In the genomic region with DNA sequence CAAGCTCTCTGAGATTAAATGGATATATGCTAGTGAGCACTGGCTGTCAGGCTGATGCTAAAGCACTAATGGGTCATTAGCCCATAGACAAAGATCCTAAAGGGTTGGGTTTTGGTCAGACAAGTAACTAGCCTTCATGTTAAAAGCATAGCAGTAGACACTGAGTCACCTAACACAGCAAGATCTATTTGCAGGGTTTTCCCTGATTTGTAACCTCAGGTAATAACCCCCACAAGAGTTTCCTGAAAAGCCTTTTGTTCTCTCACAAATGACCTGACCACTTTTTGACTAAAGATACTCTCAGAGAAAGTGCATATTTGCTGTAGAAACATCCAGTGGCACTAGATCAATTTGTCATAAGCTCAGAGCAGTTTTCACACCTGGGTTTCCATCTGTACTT, we compare ENCODE assay signal across 23 cellular contexts.
"Had no signal": no experiment of that assay in that cellular context is flagged by ENCODE, and none has a peak within 500 bp of the region (broad histone marks: within the 10 kb centered on the region; RNA-seq: fewer than 3 reads in every experiment).

No MANE protein-coding gene starts in this region.

- H3K27ac ChIP-seq: PC-9, RWPE1 had no signal

- FAIRE-seq: HepG2 had no signal

- H3K9me3 ChIP-seq: SK-N-SH had no signal

- H3K9ac ChIP-seq: SK-N-SH had no signal

- H3K4me2 ChIP-seq: PC-9, SK-N-SH had no signal

- DNase-seq: IMR-90; Karpas-422; KG1; MM.1S; NCI-H1092 treated with DMSO at 0.1 percent for 48 hours; NCI-H1436; NCI-H187; NCI-H2029; NCI-H2081 treated with DMSO at 0.1 percent for 48 hours; NCI-H2171; NCI-H226; NCI-H446; NCI-H510A; NCI-H524 treated with DMSO at 0.1 percent for 48 hours; NCI-H69; NCI-H774; NK-92 treated with Interleukin-12 subunit alpha and Interleukin-12 subunit beta, amount 100 ng/mL, for 24 hours; PC-9; SHP77; SK-N-SH; SW 1271 had no signal

- ATAC-seq: HepG2 had no signal

- H2AFZ ChIP-seq: PC-9 had no signal

- H3K4me3 ChIP-seq: PC-9 had no signal
